ENCODE assay signal across 8 cellular contexts in genomic region chr2:164913640-164914346, GRCh38. TPM values are rescaled to one million over a fixed set of nuclear protein-coding genes. Genes with fewer than 3 reads are reported as not detected.
DNase-seq lines count a peak whose midpoint lies in the region; ATAC-seq and TF ChIP-seq lines count a peak whose summit lies in the region.

No MANE protein-coding gene starts in this region.

- H3K27ac ChIP-seq in C4-2B, result no peak overlapping the region
- H3K27ac ChIP-seq in coronary artery, result no peak overlapping the region
- H3K27ac ChIP-seq in mesodermal cell (ENCODE audit: low read depth, low read length, severe bottlenecking), result peak overlapping the region; percentile 48

- ATAC-seq in GM21381 (IDR thresholded peaks at IDR 0.05; ENCODE audit: unreplicated experiment), result no peak

- no peak for DNase-seq in LNCaP clone FGC (ENCODE audit: low read depth)
- no peak for DNase-seq in coronary artery (ENCODE audit: low spot score)
- no peak for DNase-seq in C1 segment of cervical spinal cord (lab: John Stamatoyannopoulos, UW)
- DNase-seq in DMS79 (lab: John Stamatoyannopoulos, UW), result no peak
- no peak for DNase-seq in hepatic stellate cell (ENCODE audit: low spot score)

- H3K4me3 ChIP-seq in LNCaP clone FGC (ENCODE audit: low read depth, low read length) (no peak overlapping the region), coronary artery (no peak overlapping the region), mesodermal cell (ENCODE audit: extremely low read depth, insufficient read depth, low read length, poor library complexity, severe bottlenecking) (no peak overlapping the region)

- H3K36me3 ChIP-seq in mesodermal cell (ENCODE audit: control insufficient read depth, insufficient read depth, low read length), result no peaks in the 10 kb centered on the region

- peaks cover 41% of the 10 kb centered on the region for H3K4me1 ChIP-seq in mesodermal cell (ENCODE audit: control insufficient read depth, insufficient read depth, low read length, poor library complexity, severe bottlenecking)

- H3K9me3 ChIP-seq in mesodermal cell (ENCODE audit: control insufficient read depth, low read length), result no peaks in the 10 kb centered on the region

- peak; percentile 60 for TF ChIP-seq CTCF in C4-2B (conservative IDR thresholded peaks at IDR 0.05)
- 0 out of 2 replicates have a peak, but pooled peaks have one; percentile 28 for TF ChIP-seq CTCF in LNCaP clone FGC (IDR thresholded peaks at IDR 0.05; ENCODE audit: control insufficient read depth, extremely low read depth, insufficient read depth)
- peak; percentile 23 for TF ChIP-seq CTCF in coronary artery (IDR thresholded peaks at IDR 0.05)

RNA-seq across cellular contexts. Expression of gene SLC38A11, which starts 41.5 kb away (rescaled TPM):
- polyA plus RNA-seq in mesodermal cell (2013, experiment 1 of 2), result not detected
- not detected for polyA plus RNA-seq in mesodermal cell (2013, experiment 2 of 2)
